Comparison of ENCODE assay signal across 22 cellular contexts in the genomic region with DNA sequence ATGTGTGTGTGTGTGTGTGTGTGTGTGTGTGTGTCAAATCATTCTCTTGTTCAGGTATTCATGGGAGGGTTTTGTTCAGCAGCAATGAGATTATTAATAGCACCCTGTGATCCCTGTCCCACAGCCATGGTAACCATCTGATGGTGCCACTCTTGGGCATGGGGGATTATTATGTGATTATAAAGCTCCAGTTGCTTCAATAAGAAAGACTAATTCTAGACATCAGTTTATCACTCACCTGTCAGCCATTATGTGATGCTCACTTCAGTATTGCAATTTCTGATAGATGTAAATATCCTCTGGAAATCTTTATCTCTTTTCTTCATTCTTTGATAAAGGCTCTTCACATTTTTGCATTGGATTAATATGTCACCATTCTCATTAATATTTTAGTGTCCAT.
"Had no signal": no experiment of that assay in that cellular context is flagged by ENCODE, and none has a peak within 500 bp of the region (broad histone marks: within the 10 kb centered on the region; RNA-seq: fewer than 3 reads in every experiment).

No MANE protein-coding gene starts in this region.

- H3K9me3 ChIP-seq: colonic mucosa, esophagus muscularis mucosa, esophagus squamous epithelium, gastrocnemius medialis, gastroesophageal sphincter, heart left ventricle, heart right ventricle had no signal

- H3K27ac ChIP-seq: colonic mucosa, coronary artery, dorsolateral prefrontal cortex, epithelial cell of prostate, esophagus muscularis mucosa, esophagus squamous epithelium, foreskin keratinocyte, gastrocnemius medialis, gastroesophageal sphincter, heart left ventricle, heart right ventricle had no signal

- DNase-seq: colonic mucosa; cortex of kidney; dorsolateral prefrontal cortex; effector CD4-positive, alpha-beta T cell; effector CD8-positive, alpha-beta T cell; effector memory CD4-positive, alpha-beta T cell; effector memory CD8-positive, alpha-beta T cell; endodermal cell; erythroblast; esophagus squamous epithelium; foreskin fibroblast; foreskin keratinocyte; foreskin melanocyte; gastrocnemius medialis; glutamatergic neuron; head of caudate nucleus; heart left ventricle; heart right ventricle had no signal

- H3K27me3 ChIP-seq: colonic mucosa, dorsolateral prefrontal cortex, esophagus muscularis mucosa, esophagus squamous epithelium, foreskin keratinocyte, gastrocnemius medialis, gastroesophageal sphincter, heart left ventricle, heart right ventricle had no signal

- H3K4me3 ChIP-seq: colonic mucosa, coronary artery, dorsolateral prefrontal cortex, esophagus muscularis mucosa, esophagus squamous epithelium, gastrocnemius medialis, gastroesophageal sphincter, heart left ventricle, heart right ventricle had no signal

- H3K36me3 ChIP-seq: colonic mucosa, esophagus muscularis mucosa, esophagus squamous epithelium, gastrocnemius medialis, gastroesophageal sphincter, heart left ventricle, heart right ventricle had no signal
